In the genomic region with DNA sequence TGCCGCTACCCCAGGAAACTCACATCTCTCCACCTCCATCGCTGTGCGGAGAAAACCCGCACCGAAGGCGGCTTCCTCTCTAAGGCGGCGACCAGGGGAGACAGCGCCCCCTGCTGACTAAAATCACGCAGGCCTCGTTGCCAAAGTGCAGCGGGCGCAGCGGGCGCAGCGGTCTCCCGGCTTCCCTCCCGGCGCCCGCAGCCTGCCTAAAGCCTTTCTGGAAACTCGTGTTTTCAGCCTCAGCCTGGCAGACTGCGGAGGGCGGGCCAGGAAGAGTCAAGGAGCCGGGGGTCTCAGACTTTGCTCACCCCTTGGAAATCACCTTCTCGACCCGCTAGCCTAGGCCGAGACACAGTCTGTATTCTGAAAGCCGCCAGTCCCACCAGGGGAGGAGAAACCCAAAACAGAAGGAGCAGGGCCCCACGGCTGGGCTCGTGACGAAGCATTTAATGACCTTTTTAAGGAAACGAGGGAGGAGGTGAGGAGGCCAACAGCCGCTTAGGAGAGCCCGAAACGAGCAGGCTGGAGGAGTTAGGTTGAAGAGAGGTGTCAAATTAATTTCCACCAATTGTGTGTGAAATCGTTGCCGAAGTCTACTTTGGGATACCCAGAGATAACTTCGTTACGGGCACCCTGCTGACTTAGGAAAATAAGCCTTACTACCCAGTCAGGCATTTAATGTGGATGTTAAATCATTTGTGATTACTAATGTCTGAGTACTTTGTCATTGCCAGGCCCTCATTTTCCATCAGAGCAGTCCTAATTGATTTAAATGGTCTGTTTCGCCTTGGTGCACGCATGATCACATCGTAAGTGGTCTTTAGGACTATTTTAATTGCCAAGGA, we compare ENCODE assay signal across 9 cellular contexts. TPM values are rescaled to one million over a fixed set of nuclear protein-coding genes. Genes with fewer than 3 reads are reported as not detected.
DNase-seq lines count a peak whose midpoint lies in the region; ATAC-seq and TF ChIP-seq lines count a peak whose summit lies in the region.
"Had no signal": no experiment of that assay in that cellular context is flagged by ENCODE, and none has a peak within 500 bp of the region (broad histone marks: within the 10 kb centered on the region; RNA-seq: fewer than 3 reads in every experiment).

No MANE protein-coding gene starts in this region.

- no peaks in the 10 kb centered on the region for H3K27me3 ChIP-seq in Loucy (ENCODE audit: insufficient read depth, low read length, poor library complexity, severe bottlenecking)
- H3K27me3 ChIP-seq in subcutaneous abdominal adipose tissue (ENCODE audit: control insufficient read depth in 5 of 5, insufficient read depth in 4 of 5, low read length in 5 of 5) = peaks cover 48 to 76% (median 64%) of the 10 kb centered on the region in 5 donors

- peak; percentile 69 for TF ChIP-seq CTCF in Loucy (conservative IDR thresholded peaks at IDR 0.05; ENCODE audit: low read length)
- TF ChIP-seq CTCF in activated CD8-positive, alpha-beta T cell treated with anti-CD3 and anti-CD28 coated beads for 36 hours (IDR thresholded peaks at IDR 0.05) = peak; percentile 81
- peak; percentile 89 for TF ChIP-seq CTCF in nephron progenitor cell (IDR thresholded peaks at IDR 0.05)

- H3K79me2 ChIP-seq in Loucy (ENCODE audit: insufficient read depth, low read length) = no peaks in the 10 kb centered on the region

- H3K4me1 ChIP-seq in Loucy (ENCODE audit: insufficient read depth, low read length, poor library complexity, severe bottlenecking) (no peaks in the 10 kb centered on the region), subcutaneous abdominal adipose tissue (ENCODE audit: control insufficient read depth in 5 of 5, insufficient read depth in 5 of 5, low read length in 5 of 5) (peaks cover 0 to 35% (median 29%) of the 10 kb centered on the region in 5 donors)

- H3K4me2 ChIP-seq in Loucy (ENCODE audit: low read depth, low read length, poor library complexity, severe bottlenecking) = no peak overlapping the region

- no peaks in the 10 kb centered on the region for H3K36me3 Mint-ChIP-seq in activated CD8-positive, alpha-beta T cell treated with anti-CD3 and anti-CD28 coated beads for 36 hours (ENCODE audit: low read depth)
- H3K36me3 Mint-ChIP-seq in nephron progenitor cell (ENCODE audit: low read depth) = no peaks in the 10 kb centered on the region

- ATAC-seq in GM21528 (IDR thresholded peaks at IDR 0.05; ENCODE audit: low FRiP score, unreplicated experiment) = peak; percentile 73
- peak; percentile 58 for ATAC-seq in activated CD8-positive, alpha-beta T cell treated with anti-CD3 and anti-CD28 coated beads for 36 hours
- no peak for ATAC-seq in GM18870 (IDR thresholded peaks at IDR 0.05; ENCODE audit: unreplicated experiment)

- H3K27me3 Mint-ChIP-seq in activated CD8-positive, alpha-beta T cell treated with anti-CD3 and anti-CD28 coated beads for 36 hours = peaks cover 67% of the 10 kb centered on the region
- peaks cover 99% of the 10 kb centered on the region for H3K27me3 Mint-ChIP-seq in nephron progenitor cell (ENCODE audit: low read depth, poor library complexity)

- no peaks in the 10 kb centered on the region for H3K36me3 ChIP-seq in Loucy (ENCODE audit: insufficient read depth, low read length)
- H3K36me3 ChIP-seq in subcutaneous abdominal adipose tissue (ENCODE audit: control insufficient read depth in 5 of 5, insufficient read depth in 5 of 5, low read length in 5 of 5) = no peaks in the 10 kb centered on the region

- H3K9ac ChIP-seq in Loucy (ENCODE audit: low read depth, low read length, poor library complexity, severe bottlenecking) = no peak overlapping the region
- no peak overlapping the region for H3K9ac ChIP-seq in subcutaneous abdominal adipose tissue (ENCODE audit: low read length in 5 of 5)

- TF ChIP-seq POLR2A in erythroblast (IDR thresholded peaks at IDR 0.05; ENCODE audit: low read length) = no peak

- no peaks in the 10 kb centered on the region for H4K20me1 ChIP-seq in Loucy (ENCODE audit: insufficient read depth, low read length, poor library complexity, severe bottlenecking)

- no peaks in the 10 kb centered on the region for H3K4me1 Mint-ChIP-seq in activated CD8-positive, alpha-beta T cell treated with anti-CD3 and anti-CD28 coated beads for 36 hours (ENCODE audit: low read depth)
- H3K4me1 Mint-ChIP-seq in nephron progenitor cell = peaks cover 43% of the 10 kb centered on the region

- CTCF ChIA-PET in activated CD8-positive, alpha-beta T cell treated with anti-CD3 and anti-CD28 coated beads for 36 hours (lab: Charles Lee) = no interaction called here

- peak overlapping the region; percentile 36 for H3K4me3 Mint-ChIP-seq in activated CD8-positive, alpha-beta T cell treated with anti-CD3 and anti-CD28 coated beads for 36 hours
- peak overlapping the region; percentile 79 for H3K4me3 Mint-ChIP-seq in nephron progenitor cell

- intact Hi-C loops in activated CD8-positive, alpha-beta T cell treated with anti-CD3 and anti-CD28 coated beads for 36 hours (cut with micrococcal nuclease) = loop anchor here (2.0 kb wide), 1 partner anchor 201 kb away; no protein-coding TSS in a partner anchor

- peak; percentile 62 for DNase-seq in CD1c-positive myeloid dendritic cell (ENCODE audit: extremely low spot score)
- DNase-seq in activated CD8-positive, alpha-beta T cell treated with anti-CD3 and anti-CD28 coated beads for 36 hours = peak; percentile 79
- peak; percentile 62 to 76 for DNase-seq in erythroblast (lab: John Stamatoyannopoulos, UW)
- DNase-seq in nephron progenitor cell = peak; percentile 91

- H3K4me3 ChIP-seq in Loucy (ENCODE audit: low read length, poor library complexity, severe bottlenecking) (no peak overlapping the region), subcutaneous abdominal adipose tissue (ENCODE audit: low read depth in 1 of 5, low read length in 5 of 5) (peak overlapping the region in 4 of 5 donors; percentile 11 to 39 (median 16))

- POLR2A ChIA-PET in activated CD8-positive, alpha-beta T cell treated with anti-CD3 and anti-CD28 coated beads for 36 hours (lab: Charles Lee) = no interaction called here

- no peaks in the 10 kb centered on the region for H3F3A ChIP-seq in Loucy (ENCODE audit: low read depth)

- no peaks in the 10 kb centered on the region for H3K9me3 Mint-ChIP-seq in activated CD8-positive, alpha-beta T cell treated with anti-CD3 and anti-CD28 coated beads for 36 hours
- no peaks in the 10 kb centered on the region for H3K9me3 Mint-ChIP-seq in nephron progenitor cell

- H3K27ac ChIP-seq in subcutaneous abdominal adipose tissue (ENCODE audit: low read depth, low read length) = no peak overlapping the region

- H3K27ac Mint-ChIP-seq in activated CD8-positive, alpha-beta T cell treated with anti-CD3 and anti-CD28 coated beads for 36 hours = no peak overlapping the region
- H3K27ac Mint-ChIP-seq in nephron progenitor cell = no peak overlapping the region

- no peaks in the 10 kb centered on the region for H3K9me2 ChIP-seq in Loucy (replicated peaks; ENCODE audit: low read depth, low read length)

- no peak overlapping the region for H2AFZ ChIP-seq in Loucy (ENCODE audit: low read length)

- H3K9me3 ChIP-seq in Loucy (ENCODE audit: insufficient read depth, low read depth, low read length) = no peaks in the 10 kb centered on the region
- H3K9me3 ChIP-seq in subcutaneous abdominal adipose tissue (ENCODE audit: control insufficient read depth in 5 of 5, low read length in 5 of 5) = no peaks in the 10 kb centered on the region

RNA-seq across cellular contexts. Expression of gene FOXB2, which starts 7.3 kb away (rescaled TPM):
- total RNA-seq in activated CD8-positive, alpha-beta T cell treated with anti-CD3 and anti-CD28 coated beads for 36 hours = not detected
- total RNA-seq: urinary bladder had no signal
